ENCODE assay signal across 2 cellular contexts in genomic region chr17:28405632-28406477, GRCh38.
A peak's percentile ranks its signal among the peaks of the same experiment; 100 is the strongest.
TF ChIP-seq lines count a peak whose summit lies in the region.

Gene SLC46A1, minus strand, starts transcription at chr17:28406212. Its CDS starts 98 bp downstream, at chr17:28406114.

TF ChIP-seq in IMR-90, 13 proteins besides CTCF, POLR2A, EP300 and RAD21:
- no peak for TF ChIP-seq NFE2L2 (IDR thresholded peaks at IDR 0.05; ENCODE audit: low read depth, low read length)
- TF ChIP-seq ELK1 (IDR thresholded peaks at IDR 0.05; ENCODE audit: borderline replicate concordance, low read depth, low read length): no peak
- no peak for TF ChIP-seq USF2 (IDR thresholded peaks at IDR 0.05; ENCODE audit: low read depth, low read length)
- TF ChIP-seq CHD1 (IDR thresholded peaks at IDR 0.05; ENCODE audit: low read depth, low read length): no peak
- peak; percentile 64; the same call in 1 of the 2 replicates for TF ChIP-seq MXI1 (IDR thresholded peaks at IDR 0.05; ENCODE audit: borderline replicate concordance, low read depth, low read length)
- no peak for TF ChIP-seq RCOR1 (IDR thresholded peaks at IDR 0.05; ENCODE audit: insufficient replicate concordance, low read length)

TF ChIP-seq in K562, 482 proteins besides CTCF, POLR2A, EP300 and RAD21 (continues in another document):
- peak; percentile 29; the same call in 1 of the 2 replicates for TF ChIP-seq RB1 (IDR thresholded peaks at IDR 0.05; ENCODE audit: low read depth)
- no peak for TF ChIP-seq ZNF655 (CRISPR knock-in tag; IDR thresholded peaks at IDR 0.05)
- 0 out of 4 replicates have a peak, but pooled peaks of 1 of the 2 experiments have one; percentile 40 for TF ChIP-seq HDAC1 (IDR thresholded peaks at IDR 0.05)
- no peak for TF ChIP-seq ARID4B (CRISPR knock-in tag; IDR thresholded peaks at IDR 0.05)
- no peak for TF ChIP-seq ZNF253 (CRISPR knock-in tag; conservative IDR thresholded peaks at IDR 0.05)
- TF ChIP-seq PHF20 (IDR thresholded peaks at IDR 0.05; ENCODE audit: partially characterized antibody): peak; percentile 33
- TF ChIP-seq YY1 (IDR thresholded peaks at IDR 0.05; ENCODE audit: borderline replicate concordance in 1 of 3, control insufficient read depth in 1 of 3, extremely low read depth in 1 of 3, insufficient read depth in 3 of 3, insufficient read length in 1 of 3, insufficient replicate concordance in 2 of 3, low read depth in 1 of 3, low read length in 2 of 3): peak in 1 of 3 experiments; percentile 5
- no peak for TF ChIP-seq ZNF133 (CRISPR knock-in tag; IDR thresholded peaks at IDR 0.05)
- no peak for TF ChIP-seq ZNF197 (CRISPR knock-in tag; IDR thresholded peaks at IDR 0.05; ENCODE audit: low read depth)
- no peak for TF ChIP-seq ZNF277 (CRISPR knock-in tag; IDR thresholded peaks at IDR 0.05; ENCODE audit: borderline replicate concordance)
- no peak for TF ChIP-seq FOXA3 (CRISPR knock-in tag; conservative IDR thresholded peaks at IDR 0.05 in 1 of 2, IDR thresholded peaks at IDR 0.05 in 1 of 2)
- no peak for TF ChIP-seq MTA1 (IDR thresholded peaks at IDR 0.05; ENCODE audit: borderline replicate concordance)
- TF ChIP-seq ZNF77 (CRISPR knock-in tag; IDR thresholded peaks at IDR 0.05): no peak
- TF ChIP-seq HOMEZ (CRISPR knock-in tag; IDR thresholded peaks at IDR 0.05): no peak
- TF ChIP-seq ARNT (IDR thresholded peaks at IDR 0.05): no peak
- no peak for TF ChIP-seq KDM2B (CRISPR knock-in tag; IDR thresholded peaks at IDR 0.05)
- no peak for TF ChIP-seq ZNF3 (CRISPR knock-in tag; IDR thresholded peaks at IDR 0.05)
- TF ChIP-seq GTF3C2 (IDR thresholded peaks at IDR 0.05; ENCODE audit: borderline replicate concordance, extremely low read depth, insufficient read length): no peak
- no peak for TF ChIP-seq ATF2 (CRISPR knock-in tag; IDR thresholded peaks at IDR 0.05)
- no peak for TF ChIP-seq CAMTA2 (CRISPR knock-in tag; conservative IDR thresholded peaks at IDR 0.05)
- TF ChIP-seq FOS (IDR thresholded peaks at IDR 0.05; ENCODE audit: extremely low read depth, insufficient read length): no peak
- TF ChIP-seq ARHGAP35 (IDR thresholded peaks at IDR 0.05; ENCODE audit: partially characterized antibody): no peak
- peak; percentile 54; the same call in 1 of the 2 replicates for TF ChIP-seq ZNF511 (CRISPR knock-in tag; IDR thresholded peaks at IDR 0.05)
- no peak for TF ChIP-seq E2F4 (CRISPR knock-in tag; IDR thresholded peaks at IDR 0.05; ENCODE audit: low read depth)
- no peak for TF ChIP-seq ZNF143 (CRISPR knock-in tag; IDR thresholded peaks at IDR 0.05)
- TF ChIP-seq SAP30 (IDR thresholded peaks at IDR 0.05; ENCODE audit: borderline replicate concordance, insufficient read depth, low read depth, low read length, poor library complexity, severe bottlenecking): peak; percentile 53
- no peak for TF ChIP-seq CHD2 (IDR thresholded peaks at IDR 0.05; ENCODE audit: low read depth, low read length)
- no peak for TF ChIP-seq TCF15 (CRISPR knock-in tag; IDR thresholded peaks at IDR 0.05)
- TF ChIP-seq TRIM28 (IDR thresholded peaks at IDR 0.05): no peak
- no peak for TF ChIP-seq UBTF (IDR thresholded peaks at IDR 0.05; ENCODE audit: borderline replicate concordance in 1 of 2, low read depth in 2 of 2, low read length in 2 of 2)
- no peak for TF ChIP-seq COPS2 (conservative IDR thresholded peaks at IDR 0.05)
- no peak for TF ChIP-seq OTX1 (CRISPR knock-in tag; IDR thresholded peaks at IDR 0.05)
- TF ChIP-seq NR1H2 (CRISPR knock-in tag; IDR thresholded peaks at IDR 0.05): no peak
- TF ChIP-seq ZHX1 (conservative IDR thresholded peaks at IDR 0.05; ENCODE audit: low read length): no peak
- no peak; the same call in 1 of the 2 replicates for TF ChIP-seq KAT7 (CRISPR knock-in tag; IDR thresholded peaks at IDR 0.05; ENCODE audit: borderline replicate concordance)
